ENCODE assay signal across 28 cellular contexts in genomic region chr3:159448902-159449301, GRCh38.
"Had no signal": no experiment of that assay in that cellular context is flagged by ENCODE, and none has a peak within 500 bp of the region (broad histone marks: within the 10 kb centered on the region; RNA-seq: fewer than 3 reads in every experiment).

No MANE protein-coding gene starts in this region.

- ATAC-seq: heart left ventricle; left colon; left ventricle myocardium superior; lower lobe of right lung; mucosa of descending colon; naive thymus-derived CD4-positive, alpha-beta T cell; natural killer cell treated with Interleukin-12 subunit alpha and Interleukin-12 subunit beta and Interleukin-15 and Interleukin-18, amount 100 ng/mL, for 72 hours; right cardiac atrium; stimulated activated effector memory CD8-positive, alpha-beta T cell treated with anti-CD3 and anti-CD28 coated beads, Interleukin-12 subunit alpha, Interleukin-12 subunit beta, amount 100 ng/mL, for 72 hours; upper lobe of right lung had no signal

- H3K9me3 ChIP-seq: heart left ventricle, lower lobe of right lung, mucosa of descending colon, sigmoid colon, suprapubic skin, thoracic aorta, tibial artery, upper lobe of right lung had no signal

- H3K27ac ChIP-seq: heart left ventricle, lower lobe of right lung, parathyroid adenoma, sigmoid colon, spleen, suprapubic skin, thoracic aorta, tibial artery, upper lobe of right lung had no signal

- H3K36me3 ChIP-seq: heart left ventricle, lower lobe of right lung, sigmoid colon, spleen, suprapubic skin, thoracic aorta, tibial artery, upper lobe of right lung had no signal

- H3K27me3 ChIP-seq: heart left ventricle, sigmoid colon, spleen, suprapubic skin, tibial artery, upper lobe of right lung had no signal

- H3K4me3 ChIP-seq: heart left ventricle, lower lobe of right lung, mucosa of descending colon, sigmoid colon, spleen, suprapubic skin, thoracic aorta, tibial artery, upper lobe of right lung had no signal

- DNase-seq: heart left ventricle; hypothalamus; immature natural killer cell; kidney; left colon; left ventricle myocardium superior; lower lobe of right lung; mesendoderm; midbrain; mucosa of descending colon; naive thymus-derived CD4-positive, alpha-beta T cell; retina; right cardiac atrium; sigmoid colon; small intestine; spleen; stimulated activated CD4-positive, alpha-beta T cell treated with anti-CD3 and anti-CD28 coated beads, Interleukin-4, amount 100 ng/mL, for 24 hours; stimulated activated naive CD4-positive, alpha-beta T cell; tibial artery; trophoblast cell; upper lobe of right lung had no signal

- H3K4me1 ChIP-seq: heart left ventricle, lower lobe of right lung, parathyroid adenoma, sigmoid colon, spleen, suprapubic skin, tibial artery, upper lobe of right lung had no signal

- FAIRE-seq: islet of Langerhans, kidney, small intestine, urothelium cell line had no signal
